ENCODE assay signal across 8 cellular contexts in the genomic region with DNA sequence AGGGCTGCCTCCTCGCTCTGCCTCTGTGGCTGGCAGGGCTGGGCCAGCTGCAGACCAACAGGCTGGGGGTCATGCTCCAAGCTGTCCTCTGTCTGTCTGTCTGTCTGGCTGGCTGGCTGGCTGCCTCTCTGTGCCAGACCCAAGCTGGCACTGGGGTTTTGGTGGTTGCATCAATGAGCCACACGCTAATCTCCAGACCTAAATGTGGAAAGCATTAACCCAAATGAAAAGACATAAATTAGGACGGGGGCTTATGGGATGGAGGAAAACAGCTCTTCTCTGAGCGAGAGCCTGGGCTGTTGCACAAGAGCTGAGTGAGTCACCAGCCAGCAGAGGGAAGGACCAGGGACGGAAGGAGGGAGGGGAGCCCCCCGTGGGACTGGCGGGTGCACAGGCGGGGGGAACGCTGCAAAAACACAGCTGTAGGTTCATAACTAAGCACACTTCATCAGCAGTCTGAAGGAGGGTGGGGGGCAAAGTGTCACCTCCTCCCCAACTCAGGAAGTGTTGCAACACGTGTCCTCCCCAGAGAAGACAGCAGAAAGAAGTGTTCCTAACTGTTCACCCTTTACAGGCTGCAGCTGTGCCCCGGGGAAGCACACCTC.
DNase-seq lines count a peak whose midpoint lies in the region; ATAC-seq and TF ChIP-seq lines count a peak whose summit lies in the region.

No MANE protein-coding gene starts in this region.

- ATAC-seq in GM18870 (IDR thresholded peaks at IDR 0.05; ENCODE audit: unreplicated experiment), result peak; percentile 41

- peak overlapping the region; percentile 53 to 87 (median 69) for H3K4me3 Mint-ChIP-seq in IgD-negative memory B cell

- peak; percentile 5 to 23 for DNase-seq in activated CD4-positive, alpha-beta T cell treated with anti-CD3 and anti-CD28 coated beads, Interleukin-2, amount 50 U/mL, for 48 hours
- DNase-seq in dorsolateral prefrontal cortex (peak; percentile 11 to 95 (median 81)), mucosa of gallbladder (ENCODE audit: low spot score) (peak; percentile 87), OCI-M2 (lab: John Stamatoyannopoulos, UW; ENCODE audit: unreplicated experiment) (no peak), NCI-H1694 treated with DMSO at 0.1 percent for 48 hours (lab: John Stamatoyannopoulos, UW) (no peak)
- DNase-seq in stimulated activated CD8-positive, alpha-beta memory T cell treated with anti-CD3 and anti-CD28 coated beads, Interleukin-7, amount 100 ng/mL, for 4 hours (ENCODE audit: low read depth in 2 of 2), result peak; percentile 57 to 79

- peaks cover 0 to 2% (median 2%) of the 10 kb centered on the region in 3 donors for H3K9me3 Mint-ChIP-seq in IgD-negative memory B cell

- no peaks in the 10 kb centered on the region for H3K27me3 ChIP-seq in dorsolateral prefrontal cortex

- intact Hi-C loops in dorsolateral prefrontal cortex (cut with DNase I), result loop anchor here (5.0 to 10.0 kb wide), 6 partner anchors 63 to 500 kb away; no protein-coding TSS in a partner anchor

- TF ChIP-seq CTCF in dorsolateral prefrontal cortex (IDR thresholded peaks at IDR 0.05 in 54 of 56, conservative IDR thresholded peaks at IDR 0.05 in 2 of 56; ENCODE audit: low read depth in 1 of 56, partially characterized antibody in 56 of 56), result peak in 15 of 56 donors; percentile 9 to 35 (median 21)

- H3K27ac Mint-ChIP-seq in IgD-negative memory B cell, result peak overlapping the region; percentile 88 to 93 (median 91)

- H3K27ac ChIP-seq in dorsolateral prefrontal cortex, result peak overlapping the region; percentile 21 to 94 (median 87)

- peak overlapping the region in 52 of 59 donors; percentile 1 to 61 (median 37) for H3K4me3 ChIP-seq in dorsolateral prefrontal cortex

- peaks cover 32 to 36% (median 34%) of the 10 kb centered on the region in 3 donors for H3K4me1 Mint-ChIP-seq in IgD-negative memory B cell

- H3K36me3 Mint-ChIP-seq in IgD-negative memory B cell, result peaks cover 1% of the 10 kb centered on the region

- peaks cover 15% of the 10 kb centered on the region for H3K27me3 Mint-ChIP-seq in IgD-negative memory B cell

Comparison
In these comparisons a context has a peak if more than half of its experiments do, and no peak if none do; other contexts are left out.
1. DNase-seq: peak in activated CD4-positive, alpha-beta T cell treated with anti-CD3 and anti-CD28 coated beads, Interleukin-2, amount 50 U/mL, for 48 hours (2 of 2), dorsolateral prefrontal cortex (10 of 10), mucosa of gallbladder (single experiment) and stimulated activated CD8-positive, alpha-beta memory T cell treated with anti-CD3 and anti-CD28 coated beads, Interleukin-7, amount 100 ng/mL, for 4 hours (2 of 2); none in OCI-M2 (single experiment) and NCI-H1694 treated with DMSO at 0.1 percent for 48 hours (single experiment).